ENCODE assay signal across 1 cellular context in genomic region chr2:235511187-235511661, GRCh38.
TF ChIP-seq lines count a peak whose summit lies in the region.

No MANE protein-coding gene starts in this region.

TF ChIP-seq in HepG2, 621 proteins besides CTCF, POLR2A, EP300 and RAD21 (continued from another document):
- no peak for TF ChIP-seq PRDM4 (CRISPR knock-in tag; IDR thresholded peaks at IDR 0.05; ENCODE audit: borderline replicate concordance)
- TF ChIP-seq TFE3 (CRISPR knock-in tag; IDR thresholded peaks at IDR 0.05): no peak
- no peak for TF ChIP-seq HIVEP1 (CRISPR knock-in tag; IDR thresholded peaks at IDR 0.05)
- TF ChIP-seq ZNF20 (CRISPR knock-in tag; IDR thresholded peaks at IDR 0.05): no peak
- TF ChIP-seq ZNF687 (CRISPR knock-in tag; IDR thresholded peaks at IDR 0.05): peak; percentile 60
- 0 out of 2 replicates have a peak, but pooled peaks have one; percentile 14 for TF ChIP-seq RXRA (CRISPR knock-in tag; IDR thresholded peaks at IDR 0.05)
- TF ChIP-seq KDM4B (CRISPR knock-in tag; IDR thresholded peaks at IDR 0.05): no peak
- peak; percentile 24; the same call in 1 of the 2 replicates for TF ChIP-seq SAP130 (CRISPR knock-in tag; IDR thresholded peaks at IDR 0.05; ENCODE audit: low read depth)
- no peak for TF ChIP-seq ZNF709 (CRISPR knock-in tag; IDR thresholded peaks at IDR 0.05)
- 0 out of 2 replicates have a peak, but pooled peaks have one; percentile 16 for TF ChIP-seq ARID5B (CRISPR knock-in tag; IDR thresholded peaks at IDR 0.05)
- TF ChIP-seq ELF4 (CRISPR knock-in tag; IDR thresholded peaks at IDR 0.05; ENCODE audit: borderline replicate concordance): no peak
- TF ChIP-seq ZNF263 (CRISPR knock-in tag; IDR thresholded peaks at IDR 0.05): peak; percentile 60; the same call in 1 of the 2 replicates
- 0 out of 2 replicates have a peak, but pooled peaks have one; percentile 39 for TF ChIP-seq HOMEZ (CRISPR knock-in tag; IDR thresholded peaks at IDR 0.05; ENCODE audit: low read depth)
- TF ChIP-seq ZSCAN25 (CRISPR knock-in tag; IDR thresholded peaks at IDR 0.05): no peak
- no peak for TF ChIP-seq BORCS8-MEF2B (CRISPR knock-in tag; IDR thresholded peaks at IDR 0.05)
- TF ChIP-seq FOSL2 (CRISPR knock-in tag; IDR thresholded peaks at IDR 0.05): 0 out of 2 replicates have a peak, but pooled peaks have one; percentile 14
- no peak for TF ChIP-seq RFX5 (IDR thresholded peaks at IDR 0.05; ENCODE audit: low read depth, low read length)
- no peak for TF ChIP-seq MLLT10 (CRISPR knock-in tag; IDR thresholded peaks at IDR 0.05)
- TF ChIP-seq KLF11 (CRISPR knock-in tag; IDR thresholded peaks at IDR 0.05): no peak
- TF ChIP-seq ZBTB8A (CRISPR knock-in tag; IDR thresholded peaks at IDR 0.05; ENCODE audit: borderline replicate concordance, low read depth): no peak
